Comparison of ENCODE assay signal across 16 cellular contexts in genomic region chr21:17673261-17674020, GRCh38.
DNase-seq lines count a peak whose midpoint lies in the region; FAIRE-seq and TF ChIP-seq lines count a peak whose summit lies in the region.
"Had no signal": no experiment of that assay in that cellular context is flagged by ENCODE, and none has a peak within 500 bp of the region (broad histone marks: within the 10 kb centered on the region; RNA-seq: fewer than 3 reads in every experiment).

No MANE protein-coding gene starts in this region.

- no peak overlapping the region for H2AK5ac ChIP-seq in mesenchymal stem cell (ENCODE audit: low read length, severe bottlenecking)

- no peaks in the 10 kb centered on the region for H3K27me3 ChIP-seq in NT2/D1 (ENCODE audit: insufficient read depth, insufficient read length)
- H3K27me3 ChIP-seq in mesenchymal stem cell (ENCODE audit: control insufficient read depth in 1 of 2, insufficient read depth in 1 of 2, low read length in 2 of 2) = peaks cover 2 to 3% of the 10 kb centered on the region in 2 experiments
- no peaks in the 10 kb centered on the region for H3K27me3 ChIP-seq in BE2C

- in situ Hi-C loops in KBM-7 (cut with MboI; ENCODE audit: low pct_unique_long_range_greater_than_20kb, low sequenced_read_pairs) = no loop called here

- no peak overlapping the region for H3K27ac ChIP-seq in mesenchymal stem cell (ENCODE audit: low read length, poor library complexity, severe bottlenecking)
- H3K27ac ChIP-seq: heart right ventricle, parathyroid adenoma had no signal

- no peak for FAIRE-seq in RCC 7860 (lab: Jason Lieb, UNC)
- FAIRE-seq: A204.1 had no signal

- H3K4me1 ChIP-seq in NT2/D1 (ENCODE audit: insufficient read depth, insufficient read length) = peaks cover 2% of the 10 kb centered on the region
- no peaks in the 10 kb centered on the region for H3K4me1 ChIP-seq in mesenchymal stem cell (ENCODE audit: control insufficient read depth, insufficient read depth, low read depth, low read length)
- H3K4me1 ChIP-seq in BE2C = no peaks in the 10 kb centered on the region
- H3K4me1 ChIP-seq: heart right ventricle, parathyroid adenoma had no signal

- no peak overlapping the region for H3K14ac ChIP-seq in mesenchymal stem cell (ENCODE audit: low read length in 2 of 2)

- 47% methylated on average over 1 of the region's 11 CpGs for WGBS in mesenchymal stem cell

- H3K9me3 ChIP-seq in NT2/D1 (ENCODE audit: insufficient read depth, low read length) = 0 out of 2 replicates have a peak, but pooled peaks cover 3% of the 10 kb centered on the region
- H3K9me3 ChIP-seq in mesenchymal stem cell (ENCODE audit: control insufficient read depth, low read length) = no peaks in the 10 kb centered on the region
- H3K9me3 ChIP-seq in BE2C = no peaks in the 10 kb centered on the region
- H3K9me3 ChIP-seq: heart right ventricle, mucosa of descending colon had no signal

- no peaks in the 10 kb centered on the region for H3K79me1 ChIP-seq in mesenchymal stem cell (replicated peaks; ENCODE audit: low read length, poor library complexity, severe bottlenecking)

- no peak overlapping the region for H3K4me2 ChIP-seq in mesenchymal stem cell (ENCODE audit: low read length, poor library complexity, severe bottlenecking)

- no peak overlapping the region for H2AFZ ChIP-seq in mesenchymal stem cell (ENCODE audit: low read depth, low read length)
- H2AFZ ChIP-seq: parathyroid adenoma had no signal

- H3K4me3 ChIP-seq in AG10803 (ENCODE audit: low read length) = no peak overlapping the region
- H3K4me3 ChIP-seq in NT2/D1 (ENCODE audit: insufficient read length, low read depth) = no peak overlapping the region
- peak overlapping the region in 1 of 2 experiments; percentile 14 for H3K4me3 ChIP-seq in mesenchymal stem cell (ENCODE audit: insufficient read depth in 1 of 2, low read depth in 1 of 2, low read length in 2 of 2)
- no peak overlapping the region for H3K4me3 ChIP-seq in BE2C (ENCODE audit: low read depth, low read length)
- H3K4me3 ChIP-seq: heart right ventricle, mucosa of descending colon had no signal

- no peak for TF ChIP-seq CTCF in AG10803 (conservative IDR thresholded peaks at IDR 0.05; ENCODE audit: low read length)
- no peak for TF ChIP-seq CTCF in BE2C (IDR thresholded peaks at IDR 0.05; ENCODE audit: low read depth, low read length)

- DNase-seq in AG10803 (ENCODE audit: low read depth) (peak; percentile 52), NT2/D1 (ENCODE audit: low read depth, low spot score) (peak; percentile 62), dedifferentiated amniotic fluid mesenchymal stem cell (ENCODE audit: extremely low spot score) (peak; percentile 42), mesenchymal stem cell (no peak), NCI-H510A treated with DMSO at 0.1 percent for 48 hours (lab: John Stamatoyannopoulos, UW) (no peak), RCC 7860 (ENCODE audit: low spot score) (no peak), KBM-7 (no peak), BE2C (no peak)
- DNase-seq: activated CD4-positive, CD25-positive, alpha-beta regulatory T cell treated with anti-CD3 and anti-CD28 coated beads, Interleukin-2, amount 50 U/mL, for 72 hours; activated naive CD4-positive, alpha-beta T cell treated with anti-CD3 and anti-CD28 coated beads for 36 hours; heart right ventricle; mucosa of descending colon; NCI-H524; T-helper 17 cell had no signal

- H4K8ac ChIP-seq in mesenchymal stem cell (ENCODE audit: low read length) = no peak overlapping the region

- H2BK12ac ChIP-seq in mesenchymal stem cell (ENCODE audit: low read length in 2 of 2) = no peak overlapping the region

- H2BK15ac ChIP-seq in mesenchymal stem cell (ENCODE audit: low read depth, poor library complexity, severe bottlenecking) = no peak overlapping the region

- H4K91ac ChIP-seq in mesenchymal stem cell (ENCODE audit: low read length) = no peak overlapping the region

- H3K9ac ChIP-seq in NT2/D1 (ENCODE audit: insufficient read length, low read depth) (no peak overlapping the region), mesenchymal stem cell (ENCODE audit: low read length) (peak overlapping the region; percentile 53)
- H3K9ac ChIP-seq: parathyroid adenoma had no signal

- no peak overlapping the region for H2BK120ac ChIP-seq in mesenchymal stem cell (ENCODE audit: low read depth, low read length)

- no peak overlapping the region for H3K4ac ChIP-seq in mesenchymal stem cell (ENCODE audit: low read depth in 1 of 2, low read length in 2 of 2)

- H3K36me3 ChIP-seq in NT2/D1 (ENCODE audit: insufficient read depth, insufficient read length, low read length) = no peaks in the 10 kb centered on the region
- H3K36me3 ChIP-seq in mesenchymal stem cell (ENCODE audit: control insufficient read depth in 1 of 2, insufficient read depth in 2 of 2, low read depth in 1 of 2, low read length in 2 of 2) = no peaks in the 10 kb centered on the region
- no peaks in the 10 kb centered on the region for H3K36me3 ChIP-seq in BE2C
- H3K36me3 ChIP-seq: heart right ventricle had no signal

- no peak overlapping the region for H3K18ac ChIP-seq in mesenchymal stem cell (ENCODE audit: low read depth in 1 of 2, low read length in 2 of 2)

- no peak overlapping the region for H2BK5ac ChIP-seq in mesenchymal stem cell (ENCODE audit: low read depth, low read length, poor library complexity, severe bottlenecking)

- H3K23ac ChIP-seq in mesenchymal stem cell (ENCODE audit: low read length in 2 of 2) = no peak overlapping the region

Comparison
In these comparisons a context has a peak if more than half of its experiments do, and no peak if none do; other contexts are left out.
1. DNase-seq: peak in AG10803 (single experiment), NT2/D1 (single experiment) and dedifferentiated amniotic fluid mesenchymal stem cell (single experiment); none in mesenchymal stem cell (single experiment), NCI-H510A treated with DMSO at 0.1 percent for 48 hours (single experiment), RCC 7860 (single experiment), KBM-7 (single experiment) and BE2C (single experiment).